ENCODE assay signal across 6 cellular contexts in genomic region chr2:99153921-99154604, GRCh38.
DNase-seq lines count a peak whose midpoint lies in the region.

No MANE protein-coding gene starts in this region.

- no peaks in the 10 kb centered on the region for H3K9me3 ChIP-seq in endocrine pancreas (ENCODE audit: control insufficient read depth, low read length)

- H3K4me3 ChIP-seq in endocrine pancreas (ENCODE audit: control insufficient read depth, insufficient read depth, low read length) = peak overlapping the region; percentile 61
- H3K4me3 ChIP-seq in skin epidermis = peak overlapping the region; percentile 51 to 80 (median 71)

- H3K4me1 ChIP-seq in endocrine pancreas (ENCODE audit: control insufficient read depth, insufficient read depth, low read length) = peaks cover 10% of the 10 kb centered on the region

- no peaks in the 10 kb centered on the region for H3K36me3 ChIP-seq in endocrine pancreas (ENCODE audit: control insufficient read depth, insufficient read depth, low read length)

- H3K27me3 ChIP-seq in endocrine pancreas (ENCODE audit: control insufficient read depth, insufficient read depth, low read length) = no peaks in the 10 kb centered on the region

- DNase-seq in DMS 273 (lab: John Stamatoyannopoulos, UW; ENCODE audit: unreplicated experiment) (peak; percentile 34), DMS 273 treated with DMSO at 0.1 percent for 48 hours (lab: John Stamatoyannopoulos, UW) (no peak), glomerular visceral epithelial cell (ENCODE audit: extremely low spot score) (no peak), COLO829 (ENCODE audit: low spot score) (no peak)

- H3K27ac ChIP-seq in skin epidermis = peak overlapping the region in 20 of 21 experiments; percentile 68 to 91 (median 88)

- peak overlapping the region; percentile 78 for H3K9ac ChIP-seq in endocrine pancreas (ENCODE audit: control insufficient read depth, insufficient read depth, low read length)
